In the genomic region with DNA sequence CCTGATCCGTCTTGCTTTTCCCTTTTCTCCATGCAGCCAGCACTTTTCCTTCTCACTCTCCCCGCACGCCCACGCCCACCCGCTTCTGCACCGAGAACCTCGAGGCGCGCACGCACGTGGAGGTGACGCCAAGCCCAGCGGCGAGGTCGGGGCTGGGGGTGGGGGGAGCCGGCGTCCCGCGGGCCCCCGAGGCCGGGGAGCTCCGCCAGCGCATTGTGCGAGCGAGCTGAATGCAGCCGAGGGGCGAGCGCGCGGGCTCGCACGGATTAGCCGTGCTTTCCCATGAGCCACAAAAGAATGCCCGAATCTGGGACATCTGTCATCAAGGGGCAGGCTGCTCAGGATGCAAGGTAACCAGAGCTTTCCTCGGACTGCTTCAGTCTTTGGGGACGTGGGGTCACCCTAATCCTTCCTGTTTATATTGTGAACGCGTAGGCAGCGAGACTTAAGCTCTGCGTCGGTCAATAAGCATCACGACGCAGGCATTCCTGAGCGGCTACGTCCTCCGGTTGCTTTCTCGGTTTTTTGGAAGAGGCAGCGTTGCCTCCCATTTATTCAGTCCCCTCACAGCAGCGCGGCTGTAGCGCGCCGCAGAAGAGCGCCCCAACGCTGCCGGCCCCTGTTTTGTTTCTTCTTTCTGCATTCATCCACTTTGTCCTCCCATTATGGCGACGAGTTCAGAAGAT, we compare ENCODE assay signal across 8 cellular contexts.
DNase-seq lines count a peak whose midpoint lies in the region; ATAC-seq and TF ChIP-seq lines count a peak whose summit lies in the region.

No MANE protein-coding gene starts in this region.

- ATAC-seq in HG02642 (IDR thresholded peaks at IDR 0.05; ENCODE audit: poor library complexity, unreplicated experiment) (peak; percentile 53), right lobe of liver (peak; percentile 70 to 81 (median 73)), GM19452 (IDR thresholded peaks at IDR 0.05; ENCODE audit: unreplicated experiment) (no peak), HG03342 (IDR thresholded peaks at IDR 0.05; ENCODE audit: unreplicated experiment) (no peak)

- no peak for TF ChIP-seq POLR2A in right lobe of liver (IDR thresholded peaks at IDR 0.05)

- DNase-seq in AG09319 (ENCODE audit: extremely low read depth, low read depth) (peak; percentile 52), WERI-Rb-1 (peak; percentile 76), dorsolateral prefrontal cortex (peak; percentile 28 to 75 (median 54)), right lobe of liver (peak in 1 of 3 donors; percentile 22)
- DNase-seq in stimulated activated CD4-positive, alpha-beta T cell treated with anti-CD3 and anti-CD28 coated beads, Interleukin-2, amount 100 ng/mL, for 24 hours, result peak; percentile 26 to 46

- H3K4me1 ChIP-seq in right lobe of liver, result peaks cover 0 to 11% (median 5%) of the 10 kb centered on the region in 4 donors

- 6% methylated on average over 44 of the region's 58 CpGs for WGBS in right lobe of liver (ENCODE audit: insufficient coverage, low coverage, low lambda C conversion rate, missing lambda C conversion rate)

- peak overlapping the region; percentile 83 for H3K4me3 ChIP-seq in WERI-Rb-1 (ENCODE audit: low read depth, low read length)
- peak overlapping the region; percentile 39 to 87 (median 69) for H3K4me3 ChIP-seq in dorsolateral prefrontal cortex
- H3K4me3 ChIP-seq in right lobe of liver, result peak overlapping the region; percentile 24 to 36 (median 34)

- no peaks in the 10 kb centered on the region for H3K36me3 ChIP-seq in WERI-Rb-1
- H3K36me3 ChIP-seq in right lobe of liver, result no peaks in the 10 kb centered on the region

- H3K9me3 ChIP-seq in WERI-Rb-1 (ENCODE audit: severe bottlenecking) (no peaks in the 10 kb centered on the region), right lobe of liver (no peaks in the 10 kb centered on the region)

- no peaks in the 10 kb centered on the region for H3K27me3 ChIP-seq in WERI-Rb-1 (ENCODE audit: insufficient read depth, low read depth, severe bottlenecking)
- H3K27me3 ChIP-seq in dorsolateral prefrontal cortex, result no peaks in the 10 kb centered on the region
- H3K27me3 ChIP-seq in right lobe of liver, result peaks cover 0 to 7% of the 10 kb centered on the region in 2 donors

- H3K27ac ChIP-seq in WERI-Rb-1, result peak overlapping the region; percentile 46
- peak overlapping the region in 56 of 59 donors; percentile 9 to 92 (median 78) for H3K27ac ChIP-seq in dorsolateral prefrontal cortex
- H3K27ac ChIP-seq in right lobe of liver, result peak overlapping the region in 1 of 3 donors; percentile 34

- intact Hi-C loops in dorsolateral prefrontal cortex (cut with DNase I), result loop anchor here (2.0 to 10.0 kb wide), 3 partner anchors 65 to 127 kb away; a partner anchor contains a TSS
- intact Hi-C loops in right lobe of liver (cut with DNase I), result no loop called here

- TF ChIP-seq CTCF in AG09319 (IDR thresholded peaks at IDR 0.05; ENCODE audit: low read depth, low read length), result peak; percentile 19
- TF ChIP-seq CTCF in WERI-Rb-1 (IDR thresholded peaks at IDR 0.05; ENCODE audit: low read depth, low read length), result peak; percentile 6; the same call in 1 of the 2 replicates
- TF ChIP-seq CTCF in dorsolateral prefrontal cortex (IDR thresholded peaks at IDR 0.05 in 54 of 56, conservative IDR thresholded peaks at IDR 0.05 in 2 of 56; ENCODE audit: low read depth in 1 of 56, partially characterized antibody in 56 of 56), result peak in 46 of 56 donors; percentile 7 to 65 (median 39)
- TF ChIP-seq CTCF in right lobe of liver (IDR thresholded peaks at IDR 0.05), result peak in 1 of 4 donors; percentile 7

Comparison
In these comparisons a context has a peak if more than half of its experiments do, and no peak if none do; other contexts are left out.
1. ATAC-seq: peak in HG02642 (single experiment) and right lobe of liver (4 of 4); none in GM19452 (single experiment) and HG03342 (single experiment).
2. intact Hi-C loops: an anchor here in dorsolateral prefrontal cortex (2.0 to 10.0 kb wide); none called in right lobe of liver.
3. Peak in every context shown above with its lines, with median percentiles within 50 percentile points of each other: H3K4me3 ChIP-seq.